Comparison of ENCODE assay signal across 22 cellular contexts in genomic region chr1:52915855-52916220, GRCh38. TPM values are rescaled to one million over a fixed set of nuclear protein-coding genes. Genes with fewer than 3 reads are reported as not detected.
A peak's percentile ranks its signal among the peaks of the same experiment; 100 is the strongest.
DNase-seq lines count a peak whose midpoint lies in the region; ATAC-seq, FAIRE-seq and TF ChIP-seq lines count a peak whose summit lies in the region.
"Had no signal": no experiment of that assay in that cellular context is flagged by ENCODE, and none has a peak within 500 bp of the region (broad histone marks: within the 10 kb centered on the region; RNA-seq: fewer than 3 reads in every experiment).

No MANE protein-coding gene starts in this region.

- H3F3A ChIP-seq in smooth muscle cell (ENCODE audit: low read depth) = no peaks in the 10 kb centered on the region

- H3K27me3 Mint-ChIP-seq in endodermal cell (ENCODE audit: insufficient read depth) = peaks cover 12% of the 10 kb centered on the region
- H3K27me3 Mint-ChIP-seq: CD4-positive, alpha-beta memory T cell had no signal

- no peaks in the 10 kb centered on the region for H3K79me2 ChIP-seq in smooth muscle cell (ENCODE audit: low read depth)

- WGBS in heart left ventricle, 4 donors = 60 to 69% (median 64%) methylated on average over 7 of the region's 7 CpGs
- 89 to 91% methylated on average over 5 to 7 of the region's 7 CpGs for WGBS in endodermal cell (ENCODE audit: insufficient coverage in 1 of 2, insufficient read length in 1 of 2), 2 experiments
- 41% methylated on average over 4 of the region's 7 CpGs for WGBS in right lobe of liver (ENCODE audit: insufficient coverage, low coverage, low lambda C conversion rate, missing lambda C conversion rate)
- WGBS in smooth muscle cell (ENCODE audit: low lambda C conversion rate) = 92% methylated on average over 7 of the region's 7 CpGs

- H3K4me2 ChIP-seq in smooth muscle cell = no peak overlapping the region
- H3K4me2 ChIP-seq: A549 had no signal

- H3K27ac ChIP-seq in heart left ventricle = peak overlapping the region in 8 of 12 donors; percentile 3 to 71 (median 28)
- H3K27ac ChIP-seq in A673 (ENCODE audit: low read depth, low read length, poor library complexity, severe bottlenecking) = peak overlapping the region; percentile 71
- no peak overlapping the region for H3K27ac ChIP-seq in endodermal cell (ENCODE audit: low read depth, low read length)
- peak overlapping the region; percentile 75 to 97 (median 91) for H3K27ac ChIP-seq in right lobe of liver
- H3K27ac ChIP-seq in smooth muscle cell (ENCODE audit: low read depth) = no peak overlapping the region
- H3K27ac ChIP-seq: 22Rv1, A549, BLaER1 had no signal

- TF ChIP-seq CTCF in heart left ventricle (IDR thresholded peaks at IDR 0.05) = no peak
- TF ChIP-seq CTCF in A673 (conservative IDR thresholded peaks at IDR 0.05; ENCODE audit: low read depth, low read length) = no peak
- TF ChIP-seq CTCF in endodermal cell (conservative IDR thresholded peaks at IDR 0.05) = no peak
- TF ChIP-seq CTCF in right lobe of liver (IDR thresholded peaks at IDR 0.05) = no peak
- TF ChIP-seq CTCF in smooth muscle cell (IDR thresholded peaks at IDR 0.05; ENCODE audit: borderline replicate concordance, insufficient read depth, poor library complexity, severe bottlenecking) = no peak

- H2AFZ ChIP-seq in smooth muscle cell (ENCODE audit: low read depth) = no peak overlapping the region

- POLR2A ChIA-PET in A673 (lab: Charles Lee; ENCODE audit: low non-redundant PET) = no interaction called here

- no peak overlapping the region for H3K4me3 ChIP-seq in heart left ventricle
- no peak overlapping the region for H3K4me3 ChIP-seq in A673 (ENCODE audit: low read depth, low read length, poor library complexity, severe bottlenecking)
- H3K4me3 ChIP-seq in endodermal cell (ENCODE audit: low read length) = no peak overlapping the region
- no peak overlapping the region for H3K4me3 ChIP-seq in right lobe of liver
- no peak overlapping the region for H3K4me3 ChIP-seq in smooth muscle cell
- H3K4me3 ChIP-seq: A549, BLaER1 had no signal

- TF ChIP-seq POLR2A in heart left ventricle (IDR thresholded peaks at IDR 0.05) (no peak), right lobe of liver (IDR thresholded peaks at IDR 0.05) (no peak)

- no TSS peak for BruUV-seq in A673 (replicated peaks; lab: Mats Ljungman, UMichigan)

- H3K9ac ChIP-seq in endodermal cell (ENCODE audit: extremely low read depth, low read length, poor library complexity, severe bottlenecking) = no peak overlapping the region
- no peak overlapping the region for H3K9ac ChIP-seq in smooth muscle cell (ENCODE audit: low read depth)
- H3K9ac ChIP-seq: BLaER1 had no signal

- no peaks in the 10 kb centered on the region for H3K9me3 Mint-ChIP-seq in endodermal cell
- H3K9me3 Mint-ChIP-seq: CD4-positive, alpha-beta memory T cell; HFFc6 had no signal

- H3K4me1 ChIP-seq in heart left ventricle (peaks cover 0 to 33% (median 12%) of the 10 kb centered on the region in 12 donors), A673 (ENCODE audit: insufficient read depth, low read length, poor library complexity, severe bottlenecking) (peaks cover 15% of the 10 kb centered on the region), endodermal cell (ENCODE audit: control insufficient read depth, insufficient read depth, low read length) (no peaks in the 10 kb centered on the region), right lobe of liver (peaks cover 0 to 90% (median 31%) of the 10 kb centered on the region in 4 donors), smooth muscle cell (ENCODE audit: low read depth) (no peaks in the 10 kb centered on the region)
- H3K4me1 ChIP-seq: A549 had no signal

- H3K27me3 ChIP-seq in heart left ventricle (no peaks in the 10 kb centered on the region), A673 (replicated peaks; ENCODE audit: insufficient read depth, low read depth, low read length, poor library complexity) (no peaks in the 10 kb centered on the region), endodermal cell (ENCODE audit: control insufficient read depth, insufficient read depth, low read length, poor library complexity, severe bottlenecking) (peaks cover 12% of the 10 kb centered on the region), right lobe of liver (no peaks in the 10 kb centered on the region), smooth muscle cell (ENCODE audit: low read depth) (peaks cover 13% of the 10 kb centered on the region)

- H4K20me1 ChIP-seq in smooth muscle cell (ENCODE audit: low read depth) = no peaks in the 10 kb centered on the region
- H4K20me1 ChIP-seq: BLaER1 had no signal

- peaks cover 10% of the 10 kb centered on the region for H3K36me3 Mint-ChIP-seq in endodermal cell (ENCODE audit: low read depth)
- H3K36me3 Mint-ChIP-seq: CD14-positive monocyte had no signal

- peaks cover 7% of the 10 kb centered on the region for H3K4me1 Mint-ChIP-seq in endodermal cell

- intact Hi-C loops in heart left ventricle (cut with DNase I) = loop anchor here in 2 of 10 donors (10.0 kb wide), 2 partner anchors 211 to 269 kb away; no protein-coding TSS in a partner anchor
- intact Hi-C loops in Right ventricle myocardium superior (cut with DNase I) = no loop called here
- intact Hi-C loops in A673 (cut with micrococcal nuclease; ENCODE audit: unreplicated experiment) = no loop called here
- intact Hi-C loops in right lobe of liver (cut with DNase I) = loop anchor here in 1 of 2 donors (10.0 kb wide), 1 partner anchor 269 kb away; no protein-coding TSS in a partner anchor

- H3K4me3 Mint-ChIP-seq in endodermal cell = no peak overlapping the region
- H3K4me3 Mint-ChIP-seq: CD14-positive monocyte; CD4-positive, alpha-beta memory T cell; HFFc6 had no signal

- DNase-seq in heart left ventricle = no peak
- no peak for DNase-seq in Right ventricle myocardium superior
- DNase-seq in A673 (ENCODE audit: low spot score) = no peak
- DNase-seq in endodermal cell = no peak
- DNase-seq in right lobe of liver = peak in 1 of 3 donors; percentile 79
- no peak for DNase-seq in HTR-8/SVneo (ENCODE audit: insufficient read length, low spot score)
- no peak for DNase-seq in smooth muscle cell (lab: John Stamatoyannopoulos, UW; ENCODE audit: unreplicated experiment)
- no peak for DNase-seq in germinal center (ENCODE audit: low spot score)
- DNase-seq: CD4-positive, alpha-beta memory T cell; DMS153; DMS79; GDM1; GOT3; H7; HFFc6 had no signal

- FAIRE-seq in HTR-8/SVneo (lab: Jason Lieb, UNC) = no peak
- FAIRE-seq: A549, GM12892, GM18507 had no signal

- H3K9me3 ChIP-seq in heart left ventricle (no peaks in the 10 kb centered on the region), A673 (ENCODE audit: low read depth, low read length, poor library complexity, severe bottlenecking) (no peaks in the 10 kb centered on the region), endodermal cell (ENCODE audit: control insufficient read depth, low read length) (no peaks in the 10 kb centered on the region), right lobe of liver (no peaks in the 10 kb centered on the region), smooth muscle cell (replicated peaks; ENCODE audit: low read depth) (no peaks in the 10 kb centered on the region)
- H3K9me3 ChIP-seq: A549 had no signal

- peak overlapping the region; percentile 2 for H3K27ac Mint-ChIP-seq in endodermal cell
- H3K27ac Mint-ChIP-seq: CD14-positive monocyte, HFFc6 had no signal

- ATAC-seq in heart left ventricle (no peak), Right ventricle myocardium superior (ENCODE audit: poor library complexity) (no peak), right lobe of liver (peak in 3 of 4 donors; percentile 11 to 45 (median 13))
- ATAC-seq: A549, HCT116 had no signal

- CTCF ChIA-PET in A673 (lab: Charles Lee) = interaction anchor here (0.6 kb wide), 2 partner anchors 9 to 44 kb away, joined by 3 to 9 read pairs; no protein-coding TSS in a partner anchor

- H3K36me3 ChIP-seq in heart left ventricle (peaks cover 0 to 9% (median 0%) of the 10 kb centered on the region in 9 donors), A673 (ENCODE audit: insufficient read depth, low read length, poor library complexity, severe bottlenecking) (no peaks in the 10 kb centered on the region), endodermal cell (ENCODE audit: control insufficient read depth, insufficient read depth, low read length) (no peaks in the 10 kb centered on the region), right lobe of liver (peaks cover 0 to 5% (median 0%) of the 10 kb centered on the region in 4 donors), smooth muscle cell (ENCODE audit: low read depth) (no peaks in the 10 kb centered on the region)
- H3K36me3 ChIP-seq: BLaER1 had no signal

RNA-seq across cellular contexts. Expression of gene ECHDC2, which starts 5.7 kb away (rescaled TPM):
- total RNA-seq in heart left ventricle (100 to 1,000 TPM in 3 of 9 donors, 10 to 100 TPM in 6; 77.1 to 130 (median 96.2) TPM), Right ventricle myocardium superior (147 TPM), A673 (2021) (7.4 and 14.6 TPM in 2 replicates), endodermal cell (100 to 1,000 TPM in 1 of 2 donors, 10 to 100 TPM in 1; 71.5 to 111 TPM), right lobe of liver (100 to 1,000 TPM; 167 to 856 (median 390) TPM), smooth muscle cell (5.4 and 6.1 TPM in 2 replicates)
- polyA plus RNA-seq in heart left ventricle (100 to 1,000 TPM in 1 of 2 donors, 10 to 100 TPM in 1; 64.9 to 126 TPM), smooth muscle cell (1.8 and 19.3 TPM in 2 replicates)
- polyA plus RNA-seq in endodermal cell (2013, experiment 1 of 2) = 9.8 TPM
- 6.9 TPM for polyA plus RNA-seq in endodermal cell (2013, experiment 2 of 2)

RNA-seq across cellular contexts. Expression of gene SCP2, which starts 11.2 kb away (rescaled TPM):
- total RNA-seq in heart left ventricle = 100 to 1,000 TPM in 8 of 9 donors, 10 to 100 TPM in 1; 83.4 to 143 (median 132) TPM
- 100 to 1,000 TPM in 1 of 2 donors, 10 to 100 TPM in 1; 95.1 to 134 TPM for polyA plus RNA-seq in heart left ventricle
- 155 TPM for total RNA-seq in Right ventricle myocardium superior
- total RNA-seq in A673 (2021) = 73.2 and 83.4 TPM in 2 replicates
- total RNA-seq in endodermal cell = 10 to 100 TPM; 69.3 to 99.4 TPM
- polyA plus RNA-seq in endodermal cell (2013, experiment 1 of 2) = 91.8 TPM
- 83.2 TPM for polyA plus RNA-seq in endodermal cell (2013, experiment 2 of 2)
- 100 to 1,000 TPM; 207 to 885 (median 634) TPM for total RNA-seq in right lobe of liver
- total RNA-seq in smooth muscle cell = 115 and 120 TPM in 2 replicates
- 85.9 and 94.8 TPM in 2 replicates for polyA plus RNA-seq in smooth muscle cell

Comparison
In these comparisons a context has a peak if more than half of its experiments do, and no peak if none do; other contexts are left out.
1. ATAC-seq: peak in right lobe of liver (3 of 4); none in heart left ventricle (0 of 4) and Right ventricle myocardium superior (single experiment).
2. H3K27ac ChIP-seq: peak in heart left ventricle (8 of 12), A673 (single experiment) and right lobe of liver (3 of 3); none in endodermal cell (single experiment) and smooth muscle cell (single experiment).